In the genomic region with DNA sequence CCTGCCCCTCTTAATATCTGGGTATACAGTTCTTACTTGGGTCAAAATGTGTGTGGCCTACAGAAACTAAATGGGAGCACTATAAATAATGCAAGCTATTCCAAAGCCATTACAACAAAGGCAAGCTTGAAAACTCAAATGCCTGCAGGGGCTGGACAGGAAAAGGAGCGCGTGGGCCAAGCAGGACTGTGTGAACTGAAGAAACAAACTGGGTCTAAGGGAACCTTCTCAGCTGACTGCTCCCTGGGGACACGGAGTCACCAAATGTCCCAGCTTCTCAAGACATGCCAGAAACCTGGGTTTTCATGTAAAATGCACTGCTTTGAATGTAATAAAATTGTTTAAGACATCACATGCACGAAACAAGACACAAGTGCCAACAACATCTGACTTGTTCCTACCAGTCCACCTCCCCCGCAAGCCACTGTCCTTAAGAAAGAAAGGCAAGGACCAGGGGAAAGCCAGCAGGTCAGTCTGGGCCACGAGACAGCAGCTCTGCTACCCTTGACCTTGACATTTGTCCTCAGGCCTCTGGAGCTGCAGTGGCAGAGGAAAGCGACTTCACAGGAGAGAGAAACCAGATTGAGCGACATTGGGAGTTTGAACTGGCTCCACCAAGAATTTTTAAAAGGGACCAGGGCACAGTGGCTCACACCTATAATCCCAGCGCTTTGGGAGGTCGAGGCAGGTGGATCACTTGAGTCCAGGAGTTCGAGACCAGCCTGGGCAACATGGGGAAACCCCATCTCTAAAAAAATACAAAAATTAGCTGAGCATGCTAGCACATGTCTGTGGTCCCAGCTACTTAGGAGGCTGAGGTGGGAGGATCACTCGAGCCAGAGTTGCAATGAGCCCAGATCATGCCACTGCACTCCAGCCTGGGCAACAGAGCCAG, we compare ENCODE assay signal across 13 cellular contexts.
DNase-seq lines count a peak whose midpoint lies in the region; ATAC-seq and TF ChIP-seq lines count a peak whose summit lies in the region.
"Had no signal": no experiment of that assay in that cellular context is flagged by ENCODE, and none has a peak within 500 bp of the region (broad histone marks: within the 10 kb centered on the region; RNA-seq: fewer than 3 reads in every experiment).

No MANE protein-coding gene starts in this region.

- TF ChIP-seq EP300 in tibial nerve (IDR thresholded peaks at IDR 0.05): peak; percentile 15 to 64

- no peaks in the 10 kb centered on the region for H3K36me3 ChIP-seq in tibial nerve

- CTCF ChIA-PET in GM10248 (lab: Yijun Ruan, JAX): no interaction called here

- H3K27me3 ChIP-seq in tibial nerve: no peaks in the 10 kb centered on the region

- no peak for TF ChIP-seq POLR2A in tibial nerve (IDR thresholded peaks at IDR 0.05)

- H3K4me1 ChIP-seq in tibial nerve: peaks cover 0 to 23% (median 8%) of the 10 kb centered on the region in 4 donors

- POLR2A ChIA-PET in GM10248 (lab: Yijun Ruan, JAX): no interaction called here

- DNase-seq in astrocyte of the hippocampus (ENCODE audit: low read depth, low spot score): peak; percentile 23
- peak; percentile 21 for DNase-seq in fibroblast of the aortic adventitia (ENCODE audit: low read depth)
- DNase-seq in midbrain (lab: John Stamatoyannopoulos, UW): peak; percentile 60
- DNase-seq in tibial nerve (ENCODE audit: low spot score in 2 of 2): peak in 1 of 2 donors; percentile 23
- DNase-seq in GM10248 (ENCODE audit: extremely low spot score): no peak
- no peak for DNase-seq in NCI-H1436 (lab: John Stamatoyannopoulos, UW)
- DNase-seq: activated B cell treated with CpG ODN at 0.5 μM for 24 hours; activated naive CD4-positive, alpha-beta T cell treated with anti-CD3 and anti-CD28 coated beads, Interleukin-2, amount 50 U/mL, for 16 hours; CD4-positive, CD25-positive, alpha-beta regulatory T cell; EL; NCI-H1105; SW 1271 had no signal

- H3K4me3 ChIP-seq in fibroblast of the aortic adventitia (ENCODE audit: low read depth, low read length) (no peak overlapping the region), tibial nerve (no peak overlapping the region)

- H3K27ac ChIP-seq in tibial nerve: peak overlapping the region in 3 of 4 donors; percentile 22 to 74 (median 42)

- TF ChIP-seq CTCF in fibroblast of the aortic adventitia (IDR thresholded peaks at IDR 0.05; ENCODE audit: insufficient read depth, low read length): no peak
- no peak for TF ChIP-seq CTCF in tibial nerve (IDR thresholded peaks at IDR 0.05)
- TF ChIP-seq CTCF in GM10248 (IDR thresholded peaks at IDR 0.05; ENCODE audit: control extremely low read depth, extremely low read depth, low read depth, missing control alignments): no peak

- no peak for ATAC-seq in GM21381 (IDR thresholded peaks at IDR 0.05; ENCODE audit: unreplicated experiment)

- WGBS in tibial nerve, 2 donors: 62 to 71% methylated on average over 12 of the region's 12 CpGs

- H3K9me3 ChIP-seq in tibial nerve: peaks cover 0 to 4% (median 0%) of the 10 kb centered on the region in 4 donors

Comparison
In these comparisons a context has a peak if more than half of its experiments do, and no peak if none do; other contexts are left out.
1. DNase-seq: peak in astrocyte of the hippocampus (single experiment), fibroblast of the aortic adventitia (single experiment) and midbrain (single experiment); none in GM10248 (single experiment) and NCI-H1436 (single experiment).